1 cellular context compared by ENCODE assay signal in genomic region chr12:17301544-17301943, GRCh38.
TF ChIP-seq lines count a peak whose summit lies in the region.

No MANE protein-coding gene starts in this region.

TF ChIP-seq in HepG2, 621 proteins besides CTCF, POLR2A, EP300 and RAD21 (continued from another document):
- no peak for TF ChIP-seq ZBTB3 (CRISPR knock-in tag; IDR thresholded peaks at IDR 0.05; ENCODE audit: borderline replicate concordance, low read depth)
TF ChIP-seq in HepG2: peak in this region for 0.
